In the genomic region with DNA sequence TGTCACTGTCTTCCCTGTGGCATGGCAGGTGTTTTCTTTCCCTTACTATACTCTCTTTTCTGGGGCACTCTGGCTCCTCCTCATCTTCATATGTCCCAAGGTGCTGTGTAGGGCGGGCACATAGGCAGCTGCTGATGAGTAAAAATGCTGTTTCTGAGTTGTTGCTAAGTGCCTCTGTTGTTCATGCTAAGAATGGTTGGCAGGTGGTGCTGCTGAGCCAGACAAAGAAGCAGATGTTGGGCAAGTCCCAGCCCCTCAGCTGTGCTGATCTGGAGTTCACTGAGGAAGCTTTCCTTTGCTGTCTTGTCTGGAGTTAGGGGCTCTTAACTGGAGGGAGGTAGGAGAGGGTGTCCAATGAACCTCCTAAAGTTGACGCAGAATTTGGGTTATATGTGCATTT, we compare ENCODE assay signal across 8 cellular contexts. TPM values are rescaled to one million over a fixed set of nuclear protein-coding genes. Genes with fewer than 3 reads are reported as not detected.
A peak's percentile ranks its signal among the peaks of the same experiment; 100 is the strongest.
DNase-seq lines count a peak whose midpoint lies in the region; ATAC-seq, FAIRE-seq and TF ChIP-seq lines count a peak whose summit lies in the region.

No MANE protein-coding gene starts in this region.

- peak; percentile 97 for ATAC-seq in GM18909 (IDR thresholded peaks at IDR 0.05; ENCODE audit: poor library complexity, unreplicated experiment)
- ATAC-seq in HG03108 (IDR thresholded peaks at IDR 0.05; ENCODE audit: unreplicated experiment), result peak; percentile 84
- ATAC-seq in activated T-cell treated with anti-CD3 and anti-CD28 coated beads, Interleukin-2, amount 50 U/mL, for 4 hours, result peak; percentile 83
- ATAC-seq in foreskin keratinocyte, result peak; percentile 79

- no peak for FAIRE-seq in small intestine (lab: Jason Lieb, UNC)

- DNase-seq in activated T-cell treated with anti-CD3 and anti-CD28 coated beads, Interleukin-2, amount 50 U/mL, for 4 hours, result peak; percentile 64
- peak in 1 of 2 donors; percentile 37 for DNase-seq in foreskin keratinocyte
- DNase-seq in small intestine, result peak; percentile 42
- DNase-seq in cerebellar nuclear complex (lab: John Stamatoyannopoulos, UW), result no peak

- peaks cover 1% of the 10 kb centered on the region; the same call in 1 of the 2 replicates for H3F3A ChIP-seq in OCI-LY1 (ENCODE audit: insufficient read depth, low read length)

- H3K36me3 Mint-ChIP-seq in activated T-cell treated with anti-CD3 and anti-CD28 coated beads, Interleukin-2, amount 50 U/mL, for 4 hours (ENCODE audit: insufficient read depth), result peaks cover 16% of the 10 kb centered on the region

- WGBS in small intestine, 3 donors, result 81 to 82% (median 82%) methylated on average over 2 of the region's 2 CpGs

- H3K4me3 ChIP-seq in BLaER1 (no peak overlapping the region), OCI-LY1 (ENCODE audit: low read depth, low read length, poor library complexity, severe bottlenecking) (no peak overlapping the region), small intestine (ENCODE audit: low read depth in 1 of 2, low read length in 2 of 2) (no peak overlapping the region)

- H3K4me2 ChIP-seq in BLaER1 (peak overlapping the region; percentile 23), OCI-LY1 (ENCODE audit: low read length) (no peak overlapping the region; the same call in 1 of the 2 replicates)

- no peaks in the 10 kb centered on the region for H3K27me3 ChIP-seq in BLaER1
- no peaks in the 10 kb centered on the region for H3K27me3 ChIP-seq in OCI-LY1 (ENCODE audit: insufficient read depth, low read length)
- H3K27me3 ChIP-seq in foreskin keratinocyte, result no peaks in the 10 kb centered on the region
- H3K27me3 ChIP-seq in small intestine (ENCODE audit: control insufficient read depth in 2 of 2, insufficient read depth in 2 of 2, low read length in 2 of 2), result no peaks in the 10 kb centered on the region

- no peaks in the 10 kb centered on the region for H3K9me2 ChIP-seq in OCI-LY1 (ENCODE audit: low read depth, low read length)

- peaks cover 70% of the 10 kb centered on the region for H3K36me3 ChIP-seq in BLaER1
- peaks cover 63% of the 10 kb centered on the region for H3K36me3 ChIP-seq in OCI-LY1 (ENCODE audit: insufficient read depth, low read length)
- peaks cover 7 to 18% of the 10 kb centered on the region in 2 donors for H3K36me3 ChIP-seq in small intestine (ENCODE audit: control insufficient read depth in 2 of 2, insufficient read depth in 2 of 2, low read length in 2 of 2)

- no peak overlapping the region for H2AFZ ChIP-seq in OCI-LY1 (ENCODE audit: low read length)

- H3K79me2 ChIP-seq in OCI-LY1 (ENCODE audit: insufficient read depth, low read length), result no peaks in the 10 kb centered on the region

- H3K9ac ChIP-seq in BLaER1, result peak overlapping the region; percentile 34; the same call in 1 of the 2 replicates
- peak overlapping the region; percentile 35; the same call in 1 of the 2 replicates for H3K9ac ChIP-seq in OCI-LY1 (ENCODE audit: low read length)

- peaks cover 55% of the 10 kb centered on the region for H3K4me1 Mint-ChIP-seq in activated T-cell treated with anti-CD3 and anti-CD28 coated beads, Interleukin-2, amount 50 U/mL, for 4 hours (ENCODE audit: low read depth)

- H3K4me1 ChIP-seq in BLaER1 (peaks cover 51% of the 10 kb centered on the region), OCI-LY1 (ENCODE audit: insufficient read depth, low read length, severe bottlenecking) (peaks cover 67% of the 10 kb centered on the region), foreskin keratinocyte (no peaks in the 10 kb centered on the region), small intestine (ENCODE audit: control insufficient read depth in 2 of 2, insufficient read depth in 1 of 2, low read depth in 1 of 2, low read length in 1 of 2) (no peaks in the 10 kb centered on the region)

- H3K27me3 Mint-ChIP-seq in activated T-cell treated with anti-CD3 and anti-CD28 coated beads, Interleukin-2, amount 50 U/mL, for 4 hours (ENCODE audit: low read depth), result no peaks in the 10 kb centered on the region

- H3K9me3 Mint-ChIP-seq in activated T-cell treated with anti-CD3 and anti-CD28 coated beads, Interleukin-2, amount 50 U/mL, for 4 hours, result no peaks in the 10 kb centered on the region

- TF ChIP-seq CTCF in OCI-LY1 (IDR thresholded peaks at IDR 0.05; ENCODE audit: low read length) (peak; percentile 86), foreskin keratinocyte (conservative IDR thresholded peaks at IDR 0.05) (peak; percentile 65)

- H3K27ac ChIP-seq in BLaER1 (peak overlapping the region; percentile 45), OCI-LY1 (ENCODE audit: low read depth, low read length, poor library complexity, severe bottlenecking) (peak overlapping the region; percentile 99), foreskin keratinocyte (no peak overlapping the region), small intestine (ENCODE audit: low read depth in 1 of 2, low read length in 1 of 2) (no peak overlapping the region)

- H4K20me1 ChIP-seq in BLaER1 (peaks cover 10% of the 10 kb centered on the region; the same call in 1 of the 2 replicates), OCI-LY1 (ENCODE audit: insufficient read depth, low read length) (no peaks in the 10 kb centered on the region)

- H3K4me3 Mint-ChIP-seq in activated T-cell treated with anti-CD3 and anti-CD28 coated beads, Interleukin-2, amount 50 U/mL, for 4 hours, result peak overlapping the region; percentile 31

- H3K9me3 ChIP-seq in BLaER1 (no peaks in the 10 kb centered on the region), OCI-LY1 (ENCODE audit: low read length) (no peaks in the 10 kb centered on the region), small intestine (ENCODE audit: control insufficient read depth, low read depth) (no peaks in the 10 kb centered on the region)

RNA-seq across cellular contexts. Expression of gene HADH, which starts 40.6 kb away (rescaled TPM):
- 10 to 100 TPM; 21.1 to 26.4 (median 22.5) TPM for total RNA-seq in activated T-cell treated with anti-CD3 and anti-CD28 coated beads, Interleukin-2, amount 50 U/mL, for 4 hours
- total RNA-seq in foreskin keratinocyte, result 35.8 and 44.0 TPM in 2 replicates
- polyA plus RNA-seq in foreskin keratinocyte (39.9 and 55.6 TPM in 2 replicates), small intestine (100 to 1,000 TPM in 2 of 3 donors, 10 to 100 TPM in 1; 81.9 to 166 (median 113) TPM)

Comparison
In these comparisons a context has a peak if more than half of its experiments do, and no peak if none do; other contexts are left out.
1. H3K27ac ChIP-seq: peak in BLaER1 (single experiment) and OCI-LY1 (single experiment); none in foreskin keratinocyte (single experiment) and small intestine (0 of 2).
2. DNase-seq: peak in activated T-cell treated with anti-CD3 and anti-CD28 coated beads, Interleukin-2, amount 50 U/mL, for 4 hours (single experiment) and small intestine (single experiment); none in cerebellar nuclear complex (0 of 2).
3. Peak in every context shown above with its lines, with median percentiles within 50 percentile points of each other: ATAC-seq.